In genomic region chr1:154751690-154752089, GRCh38 we compare ENCODE assay signal across 12 cellular contexts.
DNase-seq lines count a peak whose midpoint lies in the region; ATAC-seq and TF ChIP-seq lines count a peak whose summit lies in the region.
"Had no signal": no experiment of that assay in that cellular context is flagged by ENCODE, and none has a peak within 500 bp of the region (broad histone marks: within the 10 kb centered on the region; RNA-seq: fewer than 3 reads in every experiment).

No MANE protein-coding gene starts in this region.

- CTCF ChIA-PET in activated CD4-positive, alpha-beta T cell treated with anti-CD3 and anti-CD28 coated beads, Interleukin-2, amount 10 ng/mL, durations not matched to agents 7 days and 5 days (lab: Charles Lee): interaction anchor here (1.4 to 2.0 kb wide), 2 partner anchors 9 to 18 kb away, joined by 3 to 10 read pairs; no protein-coding TSS in a partner anchor
- CTCF ChIA-PET in CD4-positive, alpha-beta memory T cell (lab: Charles Lee; ENCODE audit: partially characterized antibody): interaction anchor here (1.6 to 5.7 kb wide), 3 partner anchors 9 to 14 kb away, joined by 3 to 37 read pairs (median 4); no protein-coding TSS in a partner anchor

- peak overlapping the region in 1 of 3 donors; percentile 2 for H3K9ac ChIP-seq in skeletal muscle tissue (ENCODE audit: low read depth in 1 of 3, low read length in 3 of 3)

- no peaks in the 10 kb centered on the region for H3K27me3 ChIP-seq in skeletal muscle tissue (ENCODE audit: control insufficient read depth in 3 of 3, insufficient read depth in 3 of 3, low read length in 3 of 3)
- no peaks in the 10 kb centered on the region for H3K27me3 ChIP-seq in CD4-positive, alpha-beta memory T cell (ENCODE audit: insufficient read depth, low read length)

- H3K9me3 Mint-ChIP-seq in activated CD4-positive, alpha-beta T cell treated with anti-CD3 and anti-CD28 coated beads, Interleukin-2, amount 10 ng/mL, durations not matched to agents 7 days and 5 days: no peaks in the 10 kb centered on the region
- no peaks in the 10 kb centered on the region for H3K9me3 Mint-ChIP-seq in CD4-positive, alpha-beta memory T cell

- peak overlapping the region; percentile 36 for H3K27ac ChIP-seq in skeletal muscle tissue (ENCODE audit: low read depth, low read length)
- no peak overlapping the region for H3K27ac ChIP-seq in CD4-positive, alpha-beta memory T cell (ENCODE audit: low read depth, low read length)
- H3K27ac ChIP-seq: thoracic aorta, VCaP had no signal

- H3K36me3 Mint-ChIP-seq in activated CD4-positive, alpha-beta T cell treated with anti-CD3 and anti-CD28 coated beads, Interleukin-2, amount 10 ng/mL, durations not matched to agents 7 days and 5 days (ENCODE audit: low read depth): no peaks in the 10 kb centered on the region
- no peaks in the 10 kb centered on the region for H3K36me3 Mint-ChIP-seq in CD4-positive, alpha-beta memory T cell

- H3K27ac Mint-ChIP-seq in activated CD4-positive, alpha-beta T cell treated with anti-CD3 and anti-CD28 coated beads, Interleukin-2, amount 10 ng/mL, durations not matched to agents 7 days and 5 days: peak overlapping the region; percentile 4
- peak overlapping the region in 2 of 7 donors; percentile 2 to 64 for H3K27ac Mint-ChIP-seq in CD4-positive, alpha-beta memory T cell
- H3K27ac Mint-ChIP-seq: B cell had no signal

- DNase-seq in activated CD4-positive, alpha-beta T cell treated with anti-CD3 and anti-CD28 coated beads, Interleukin-2, amount 10 ng/mL, durations not matched to agents 7 days and 5 days: no peak
- no peak for DNase-seq in activated CD4-positive, alpha-beta T cell treated with anti-CD3 and anti-CD28 coated beads for 1 hour
- DNase-seq in NCI-H446 treated with DMSO at 0.1 percent for 48 hours (lab: John Stamatoyannopoulos, UW) (peak; percentile 42), fibroblast of mammary gland (ENCODE audit: low read depth) (peak; percentile 76)
- DNase-seq in CD4-positive, alpha-beta memory T cell: no peak
- DNase-seq: IMR-90 had no signal

- ATAC-seq in GM18870 (IDR thresholded peaks at IDR 0.05; ENCODE audit: unreplicated experiment) (no peak), HG03432 (IDR thresholded peaks at IDR 0.05; ENCODE audit: unreplicated experiment) (no peak)

- no peaks in the 10 kb centered on the region for H3K36me3 ChIP-seq in skeletal muscle tissue (ENCODE audit: control insufficient read depth in 3 of 3, insufficient read depth in 3 of 3, low read length in 3 of 3)
- no peaks in the 10 kb centered on the region for H3K36me3 ChIP-seq in CD4-positive, alpha-beta memory T cell (ENCODE audit: insufficient read depth, low read length)
- H3K36me3 ChIP-seq: thoracic aorta had no signal

- intact Hi-C loops in CD4-positive, alpha-beta memory T cell (cut with micrococcal nuclease): no loop called here

- no peak overlapping the region for H3K4me3 Mint-ChIP-seq in activated CD4-positive, alpha-beta T cell treated with anti-CD3 and anti-CD28 coated beads, Interleukin-2, amount 10 ng/mL, durations not matched to agents 7 days and 5 days
- H3K4me3 Mint-ChIP-seq in CD4-positive, alpha-beta memory T cell: no peak overlapping the region
- H3K4me3 Mint-ChIP-seq: B cell had no signal

- H3K9me3 ChIP-seq in skeletal muscle tissue (ENCODE audit: control insufficient read depth in 3 of 3, low read length in 3 of 3): no peaks in the 10 kb centered on the region
- no peaks in the 10 kb centered on the region for H3K9me3 ChIP-seq in CD4-positive, alpha-beta memory T cell (ENCODE audit: control insufficient read depth in 1 of 2, low read length in 2 of 2)
- H3K9me3 ChIP-seq: thoracic aorta had no signal

- peaks cover 63% of the 10 kb centered on the region for H3K4me1 Mint-ChIP-seq in activated CD4-positive, alpha-beta T cell treated with anti-CD3 and anti-CD28 coated beads, Interleukin-2, amount 10 ng/mL, durations not matched to agents 7 days and 5 days
- peaks cover 18 to 23% (median 23%) of the 10 kb centered on the region in 4 donors for H3K4me1 Mint-ChIP-seq in CD4-positive, alpha-beta memory T cell

- peaks cover 6 to 23% (median 14%) of the 10 kb centered on the region in 3 donors for H3K4me1 ChIP-seq in skeletal muscle tissue (ENCODE audit: control insufficient read depth in 3 of 3, insufficient read depth in 3 of 3, low read length in 3 of 3)
- peaks cover 23% of the 10 kb centered on the region for H3K4me1 ChIP-seq in CD4-positive, alpha-beta memory T cell (ENCODE audit: insufficient read depth, low read length)

- TF ChIP-seq CTCF in fibroblast of mammary gland (conservative IDR thresholded peaks at IDR 0.05; ENCODE audit: control insufficient read depth, insufficient read depth, low read depth, low read length): no peak

- no peak overlapping the region for H3K4me3 ChIP-seq in fibroblast of mammary gland (ENCODE audit: control insufficient read depth, low read depth, low read length)
- no peak overlapping the region for H3K4me3 ChIP-seq in skeletal muscle tissue (ENCODE audit: low read length in 3 of 3)
- no peak overlapping the region for H3K4me3 ChIP-seq in CD4-positive, alpha-beta memory T cell (ENCODE audit: low read length in 2 of 2)
- H3K4me3 ChIP-seq: thoracic aorta had no signal

- peaks cover 7% of the 10 kb centered on the region for H3K27me3 Mint-ChIP-seq in activated CD4-positive, alpha-beta T cell treated with anti-CD3 and anti-CD28 coated beads, Interleukin-2, amount 10 ng/mL, durations not matched to agents 7 days and 5 days
- H3K27me3 Mint-ChIP-seq in CD4-positive, alpha-beta memory T cell: peaks cover 3 to 4% of the 10 kb centered on the region in 2 donors

- POLR2A ChIA-PET in activated CD4-positive, alpha-beta T cell treated with anti-CD3 and anti-CD28 coated beads, Interleukin-2, amount 10 ng/mL, durations not matched to agents 7 days and 5 days (lab: Charles Lee): interaction anchor here (1.5 kb wide), 1 partner anchor 15 kb away, joined by 4 read pairs; no protein-coding TSS in a partner anchor
- POLR2A ChIA-PET in CD4-positive, alpha-beta memory T cell (lab: Charles Lee; ENCODE audit: partially characterized antibody): no interaction called here

Comparison
In these comparisons a context has a peak if more than half of its experiments do, and no peak if none do; other contexts are left out.
1. DNase-seq: peak in NCI-H446 treated with DMSO at 0.1 percent for 48 hours (single experiment) and fibroblast of mammary gland (single experiment); none in activated CD4-positive, alpha-beta T cell treated with anti-CD3 and anti-CD28 coated beads, Interleukin-2, amount 10 ng/mL, durations not matched to agents 7 days and 5 days (single experiment), activated CD4-positive, alpha-beta T cell treated with anti-CD3 and anti-CD28 coated beads for 1 hour (single experiment) and CD4-positive, alpha-beta memory T cell (0 of 5).